Comparison of ENCODE assay signal across 8 cellular contexts in the genomic region with DNA sequence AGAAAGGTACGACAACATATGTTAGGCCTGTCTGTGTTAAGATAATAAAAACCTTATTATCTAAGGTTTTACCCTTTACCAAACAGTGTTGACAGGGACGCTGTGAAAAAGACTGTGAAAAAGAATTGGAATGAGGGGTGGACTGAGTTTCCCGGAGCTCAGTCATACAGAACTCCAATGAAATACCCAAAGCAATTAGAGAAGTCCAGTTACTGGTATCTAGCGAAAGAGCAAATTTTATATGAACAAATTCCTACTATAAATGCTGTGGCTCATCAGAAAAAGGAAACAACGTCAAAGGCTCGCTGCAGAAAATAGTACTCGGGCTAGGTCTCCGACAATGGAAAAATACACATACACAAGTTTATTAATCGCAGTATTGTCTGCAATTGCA. TPM values are rescaled to one million over a fixed set of nuclear protein-coding genes. Genes with fewer than 3 reads are reported as not detected.
DNase-seq lines count a peak whose midpoint lies in the region; ATAC-seq and TF ChIP-seq lines count a peak whose summit lies in the region.

No MANE protein-coding gene starts in this region.

- H3K9me3 Mint-ChIP-seq in endodermal cell = no peaks in the 10 kb centered on the region

- no peaks in the 10 kb centered on the region for H3K27me3 ChIP-seq in endodermal cell (ENCODE audit: control insufficient read depth, insufficient read depth, low read length, poor library complexity, severe bottlenecking)
- H3K27me3 ChIP-seq in neuron (ENCODE audit: insufficient read depth, low read length) = no peaks in the 10 kb centered on the region

- ATAC-seq in GM21529 (IDR thresholded peaks at IDR 0.05; ENCODE audit: unreplicated experiment) (peak; percentile 9), HG03139 (IDR thresholded peaks at IDR 0.05; ENCODE audit: unreplicated experiment) (no peak), GM19351 (IDR thresholded peaks at IDR 0.05; ENCODE audit: unreplicated experiment) (no peak)

- no peak for TF ChIP-seq POLR2A in NB4 (IDR thresholded peaks at IDR 0.05; ENCODE audit: extremely low read depth, insufficient read length)

- TF ChIP-seq CTCF in NB4 (IDR thresholded peaks at IDR 0.05; ENCODE audit: low read depth, low read length) (no peak), endodermal cell (conservative IDR thresholded peaks at IDR 0.05) (peak; percentile 28)

- 56 to 73% methylated on average over 6 to 9 of the region's 9 CpGs for WGBS in endodermal cell (ENCODE audit: insufficient coverage in 1 of 2, insufficient read length in 1 of 2), 2 experiments

- H3K36me3 Mint-ChIP-seq in endodermal cell (ENCODE audit: low read depth) = peaks cover 9% of the 10 kb centered on the region

- no peaks in the 10 kb centered on the region for H3K4me1 ChIP-seq in endodermal cell (ENCODE audit: control insufficient read depth, insufficient read depth, low read length)
- peaks cover 14% of the 10 kb centered on the region for H3K4me1 ChIP-seq in neuron (ENCODE audit: insufficient read depth, low read length)

- H3K36me3 ChIP-seq in endodermal cell (ENCODE audit: control insufficient read depth, insufficient read depth, low read length) = peaks cover 13% of the 10 kb centered on the region
- peaks cover 7% of the 10 kb centered on the region for H3K36me3 ChIP-seq in neuron (ENCODE audit: insufficient read depth, low read length)

- H3K4me1 Mint-ChIP-seq in endodermal cell = peaks cover 12% of the 10 kb centered on the region

- H3K9ac ChIP-seq in endodermal cell (ENCODE audit: extremely low read depth, low read length, poor library complexity, severe bottlenecking) = peak overlapping the region; percentile 98

- H3K9me3 ChIP-seq in endodermal cell (ENCODE audit: control insufficient read depth, low read length) (no peaks in the 10 kb centered on the region), neuron (ENCODE audit: low read length) (no peaks in the 10 kb centered on the region)

- DNase-seq in NB4 (ENCODE audit: low read depth) = peak; percentile 8
- no peak for DNase-seq in endodermal cell
- no peak for DNase-seq in DMS53 treated with DMSO at 0.1 percent for 48 hours (lab: John Stamatoyannopoulos, UW; ENCODE audit: unreplicated experiment)
- no peak for DNase-seq in SHP77 (lab: John Stamatoyannopoulos, UW)

- H3K27ac ChIP-seq in endodermal cell (ENCODE audit: low read depth, low read length) = peak overlapping the region; percentile 99

- peak overlapping the region; percentile 97 for H3K4me3 Mint-ChIP-seq in endodermal cell

- H3K4me3 ChIP-seq in NB4 (ENCODE audit: low read depth, low read length) (peak overlapping the region; percentile 87), endodermal cell (ENCODE audit: low read length) (peak overlapping the region; percentile 98), neuron (ENCODE audit: low read length) (peak overlapping the region; percentile 86)

- H2AFZ ChIP-seq in neuron (ENCODE audit: low read depth, low read length) = peak overlapping the region; percentile 95

- H3K27me3 Mint-ChIP-seq in endodermal cell (ENCODE audit: insufficient read depth) = no peaks in the 10 kb centered on the region

- H3K27ac Mint-ChIP-seq in endodermal cell = peak overlapping the region; percentile 100

RNA-seq across cellular contexts. Expression of gene RBBP5, which starts 0.7 kb away (rescaled TPM):
- 10 to 100 TPM; 17.8 to 23.6 TPM for total RNA-seq in endodermal cell
- 17.2 TPM for polyA plus RNA-seq in endodermal cell (2013, experiment 1 of 2)
- polyA plus RNA-seq in endodermal cell (2013, experiment 2 of 2) = 16.8 TPM

RNA-seq across cellular contexts. Expression of gene TMEM81, which starts 38.2 kb away (rescaled TPM):
- 1 to 10 TPM; 4.9 to 6.2 TPM for total RNA-seq in endodermal cell
- polyA plus RNA-seq in endodermal cell (2013, experiment 1 of 2) = 3.2 TPM
- 3.1 TPM for polyA plus RNA-seq in endodermal cell (2013, experiment 2 of 2)
